9 cellular contexts compared by ENCODE assay signal in the genomic region with DNA sequence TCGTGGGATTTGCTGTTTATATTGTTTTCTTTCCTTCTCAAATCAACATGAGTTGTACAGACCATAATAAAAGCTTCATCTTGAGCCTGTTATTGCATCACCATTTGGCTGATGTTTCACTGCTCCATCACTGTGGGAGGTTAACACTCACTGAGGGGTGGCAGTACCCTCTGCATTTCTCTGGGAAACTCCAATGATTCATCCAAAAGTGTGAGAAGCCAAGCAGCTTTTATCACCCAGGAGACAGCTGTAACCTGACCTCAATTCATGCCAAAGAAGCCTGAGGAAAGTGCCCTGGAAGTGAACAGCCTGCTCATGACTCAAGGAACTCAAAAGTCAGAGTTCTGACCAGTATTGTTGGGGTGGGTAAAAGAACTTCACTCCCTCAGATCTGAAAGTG.
A peak's percentile ranks its signal among the peaks of the same experiment; 100 is the strongest.
DNase-seq lines count a peak whose midpoint lies in the region; ATAC-seq and TF ChIP-seq lines count a peak whose summit lies in the region.
"Had no signal": no experiment of that assay in that cellular context is flagged by ENCODE, and none has a peak within 500 bp of the region (broad histone marks: within the 10 kb centered on the region; RNA-seq: fewer than 3 reads in every experiment).

No MANE protein-coding gene starts in this region.

- peaks cover 1% of the 10 kb centered on the region for H3K4me1 Mint-ChIP-seq in activated T-cell treated with anti-CD3 and anti-CD28 coated beads, Interleukin-2, amount 50 U/mL, for 4 hours (ENCODE audit: low read depth)
- peaks cover 1% of the 10 kb centered on the region for H3K4me1 Mint-ChIP-seq in activated T-helper 17 cell treated with anti-CD3 and anti-CD28 coated beads, Interleukin-2, amount 50 U/mL, for 72 hours
- H3K4me1 Mint-ChIP-seq in stimulated activated naive CD8-positive, alpha-beta T cell treated with anti-CD3 and anti-CD28 coated beads, Interleukin-15, Interleukin-2, amounts not matched to agents 100 ng/mL and 50 ng/mL, for 24 hours (ENCODE audit: low read depth), result peaks cover 19% of the 10 kb centered on the region
- H3K4me1 Mint-ChIP-seq in glutamatergic neuron (ENCODE audit: low read depth, unreplicated experiment), result no peaks in the 10 kb centered on the region

- H3K9me2 ChIP-seq in hepatocyte (replicated peaks; ENCODE audit: insufficient read depth), result no peaks in the 10 kb centered on the region

- no peaks in the 10 kb centered on the region for H3K79me2 ChIP-seq in hepatocyte

- H3K27ac Mint-ChIP-seq in activated T-helper 17 cell treated with anti-CD3 and anti-CD28 coated beads, Interleukin-2, amount 50 U/mL, for 72 hours, result no peak overlapping the region
- H3K27ac Mint-ChIP-seq in stimulated activated naive CD8-positive, alpha-beta T cell treated with anti-CD3 and anti-CD28 coated beads, Interleukin-15, Interleukin-2, amounts not matched to agents 100 ng/mL and 50 ng/mL, for 24 hours, result peak overlapping the region; percentile 4
- H3K27ac Mint-ChIP-seq in glutamatergic neuron (ENCODE audit: unreplicated experiment), result no peak overlapping the region

- H3K27me3 ChIP-seq in hepatocyte, result no peaks in the 10 kb centered on the region
- H3K27me3 ChIP-seq: cardiac muscle cell had no signal

- H3K27me3 Mint-ChIP-seq in activated T-cell treated with anti-CD3 and anti-CD28 coated beads, Interleukin-2, amount 50 U/mL, for 4 hours (ENCODE audit: low read depth), result no peaks in the 10 kb centered on the region
- H3K27me3 Mint-ChIP-seq in activated T-helper 17 cell treated with anti-CD3 and anti-CD28 coated beads, Interleukin-2, amount 50 U/mL, for 72 hours, result peaks cover 9% of the 10 kb centered on the region
- no peaks in the 10 kb centered on the region for H3K27me3 Mint-ChIP-seq in stimulated activated naive CD8-positive, alpha-beta T cell treated with anti-CD3 and anti-CD28 coated beads, Interleukin-15, Interleukin-2, amounts not matched to agents 100 ng/mL and 50 ng/mL, for 24 hours
- no peaks in the 10 kb centered on the region for H3K27me3 Mint-ChIP-seq in glutamatergic neuron (ENCODE audit: unreplicated experiment)

- H3K4me1 ChIP-seq in hepatocyte (ENCODE audit: insufficient read depth), result no peaks in the 10 kb centered on the region

- WGBS in hepatocyte (ENCODE audit: low lambda C conversion rate, missing lambda C conversion rate), result 27% methylated on average over 1 of the region's 1 CpG

- no peak overlapping the region for H3K4me3 Mint-ChIP-seq in activated T-cell treated with anti-CD3 and anti-CD28 coated beads, Interleukin-2, amount 50 U/mL, for 4 hours
- no peak overlapping the region for H3K4me3 Mint-ChIP-seq in activated T-helper 17 cell treated with anti-CD3 and anti-CD28 coated beads, Interleukin-2, amount 50 U/mL, for 72 hours
- H3K4me3 Mint-ChIP-seq in stimulated activated naive CD8-positive, alpha-beta T cell treated with anti-CD3 and anti-CD28 coated beads, Interleukin-15, Interleukin-2, amounts not matched to agents 100 ng/mL and 50 ng/mL, for 24 hours, result no peak overlapping the region
- H3K4me3 Mint-ChIP-seq in glutamatergic neuron (ENCODE audit: unreplicated experiment), result no peak overlapping the region

- DNase-seq in activated T-cell treated with anti-CD3 and anti-CD28 coated beads, Interleukin-2, amount 50 U/mL, for 4 hours, result no peak
- DNase-seq in activated T-cell treated with anti-CD3 and anti-CD28 coated beads for 4 hours, result no peak
- peak; percentile 36 for DNase-seq in hepatocyte (ENCODE audit: low spot score)
- no peak for DNase-seq in glutamatergic neuron
- DNase-seq in NCI-H1436 (lab: John Stamatoyannopoulos, UW), result no peak

- no peaks in the 10 kb centered on the region for H3K9me3 Mint-ChIP-seq in activated T-cell treated with anti-CD3 and anti-CD28 coated beads, Interleukin-2, amount 50 U/mL, for 4 hours
- peaks cover under 1% of the 10 kb centered on the region for H3K9me3 Mint-ChIP-seq in activated T-helper 17 cell treated with anti-CD3 and anti-CD28 coated beads, Interleukin-2, amount 50 U/mL, for 72 hours
- H3K9me3 Mint-ChIP-seq in stimulated activated naive CD8-positive, alpha-beta T cell treated with anti-CD3 and anti-CD28 coated beads, Interleukin-15, Interleukin-2, amounts not matched to agents 100 ng/mL and 50 ng/mL, for 24 hours, result no peaks in the 10 kb centered on the region
- H3K9me3 Mint-ChIP-seq in glutamatergic neuron (ENCODE audit: unreplicated experiment), result no peaks in the 10 kb centered on the region

- peak; percentile 73 to 85 for ATAC-seq in activated T-cell treated with anti-CD3 and anti-CD28 coated beads, Interleukin-2, amount 50 U/mL, for 4 hours
- peak; percentile 66 for ATAC-seq in activated T-helper 17 cell treated with anti-CD3 and anti-CD28 coated beads, Interleukin-2, amount 50 U/mL, for 72 hours (replicated peaks)
- no peak for ATAC-seq in GM18870 (IDR thresholded peaks at IDR 0.05; ENCODE audit: unreplicated experiment)

- no peak overlapping the region for H3K4me3 ChIP-seq in hepatocyte
- H3K4me3 ChIP-seq: cardiac muscle cell had no signal

- no peak overlapping the region for H3K27ac ChIP-seq in hepatocyte
- H3K27ac ChIP-seq: cardiac muscle cell had no signal

- H3K9me3 ChIP-seq in hepatocyte (ENCODE audit: low read depth), result no peaks in the 10 kb centered on the region

- TF ChIP-seq CTCF in hepatocyte (IDR thresholded peaks at IDR 0.05; ENCODE audit: poor library complexity), result no peak
- no peak for TF ChIP-seq CTCF in glutamatergic neuron (IDR thresholded peaks at IDR 0.05; ENCODE audit: partially characterized antibody, unreplicated experiment)

- H3K36me3 ChIP-seq in hepatocyte (replicated peaks; ENCODE audit: insufficient read depth, low read depth), result no peaks in the 10 kb centered on the region
- H3K36me3 ChIP-seq: cardiac muscle cell had no signal

- H3K4me2 ChIP-seq in hepatocyte, result no peak overlapping the region

- no peaks in the 10 kb centered on the region for H4K20me1 ChIP-seq in hepatocyte (ENCODE audit: insufficient read depth, poor library complexity, severe bottlenecking)

- no peaks in the 10 kb centered on the region for H3K36me3 Mint-ChIP-seq in activated T-cell treated with anti-CD3 and anti-CD28 coated beads, Interleukin-2, amount 50 U/mL, for 4 hours (ENCODE audit: insufficient read depth)
- H3K36me3 Mint-ChIP-seq in activated T-helper 17 cell treated with anti-CD3 and anti-CD28 coated beads, Interleukin-2, amount 50 U/mL, for 72 hours (ENCODE audit: low read depth), result no peaks in the 10 kb centered on the region
- no peaks in the 10 kb centered on the region for H3K36me3 Mint-ChIP-seq in stimulated activated naive CD8-positive, alpha-beta T cell treated with anti-CD3 and anti-CD28 coated beads, Interleukin-15, Interleukin-2, amounts not matched to agents 100 ng/mL and 50 ng/mL, for 24 hours (ENCODE audit: low read depth)
- no peaks in the 10 kb centered on the region for H3K36me3 Mint-ChIP-seq in glutamatergic neuron (ENCODE audit: unreplicated experiment)

- H2AFZ ChIP-seq in hepatocyte, result no peak overlapping the region
